11 cellular contexts compared by ENCODE assay signal in the genomic region with DNA sequence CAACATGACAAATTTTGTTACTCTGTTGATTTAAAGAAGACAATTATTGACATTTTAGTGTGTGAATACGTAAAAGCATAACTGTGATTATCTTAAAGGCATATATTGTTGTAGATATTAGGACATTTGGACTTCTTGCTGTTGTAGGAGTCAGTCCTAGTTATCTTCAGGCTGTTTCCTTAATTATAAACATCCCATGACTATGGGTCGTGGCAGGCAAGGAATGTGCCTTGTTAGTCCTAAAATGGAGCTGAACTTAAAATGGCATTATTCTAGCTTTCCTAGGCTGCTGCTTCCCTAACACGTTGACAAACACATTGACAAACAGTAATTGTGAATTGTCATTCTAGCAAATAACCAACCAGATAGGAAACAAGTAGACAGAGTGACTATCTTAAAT. TPM values are rescaled to one million over a fixed set of nuclear protein-coding genes. Genes with fewer than 3 reads are reported as not detected.
DNase-seq lines count a peak whose midpoint lies in the region; ATAC-seq, FAIRE-seq and TF ChIP-seq lines count a peak whose summit lies in the region.
"Had no signal": no experiment of that assay in that cellular context is flagged by ENCODE, and none has a peak within 500 bp of the region (broad histone marks: within the 10 kb centered on the region; RNA-seq: fewer than 3 reads in every experiment).

No MANE protein-coding gene starts in this region.

- no peak overlapping the region for H3K4me3 ChIP-seq in Caco-2 (ENCODE audit: low read depth, low read length)
- H3K4me3 ChIP-seq in Loucy (ENCODE audit: low read length, poor library complexity, severe bottlenecking) = no peak overlapping the region
- H3K4me3 ChIP-seq in GM12878 = no peak overlapping the region

- TF ChIP-seq POLR2A in GM12878 (IDR thresholded peaks at IDR 0.05; ENCODE audit: low read depth, low read length) = no peak

- TF ChIP-seq CTCF in Caco-2 (IDR thresholded peaks at IDR 0.05; ENCODE audit: insufficient read depth in 1 of 2, low read depth in 1 of 2, low read length in 1 of 2, severe bottlenecking in 1 of 2, unreplicated experiment in 1 of 2) (no peak), Loucy (conservative IDR thresholded peaks at IDR 0.05; ENCODE audit: low read length) (no peak), GM12878 (IDR thresholded peaks at IDR 0.05 in 2 of 3, conservative IDR thresholded peaks at IDR 0.05 in 1 of 3; ENCODE audit: control insufficient read depth in 2 of 3, extremely low read depth in 1 of 3, insufficient read depth in 1 of 3, low read depth in 3 of 3, low read length in 3 of 3) (no peak), nephron (IDR thresholded peaks at IDR 0.05; ENCODE audit: unreplicated experiment in 3 of 3) (no peak)

- peaks cover 5% of the 10 kb centered on the region; the same call in 1 of the 2 replicates for H3F3A ChIP-seq in Loucy (ENCODE audit: low read depth)

- peaks cover 40% of the 10 kb centered on the region for H3K4me1 ChIP-seq in Caco-2
- peaks cover 19% of the 10 kb centered on the region for H3K4me1 ChIP-seq in Loucy (ENCODE audit: insufficient read depth, low read length, poor library complexity, severe bottlenecking)
- H3K4me1 ChIP-seq in GM12878 (ENCODE audit: control insufficient read depth, insufficient read depth, low read length) = peaks cover 27% of the 10 kb centered on the region

- H3K27me3 ChIP-seq in Caco-2 (replicated peaks; ENCODE audit: control insufficient read depth, insufficient read depth, low read length) = no peaks in the 10 kb centered on the region
- H3K27me3 ChIP-seq in Loucy (ENCODE audit: insufficient read depth, low read length, poor library complexity, severe bottlenecking) = no peaks in the 10 kb centered on the region
- H3K27me3 ChIP-seq in GM12878 (replicated peaks in 1 of 2; ENCODE audit: control insufficient read depth in 2 of 2, insufficient read depth in 2 of 2, low read length in 1 of 2) = no peaks in the 10 kb centered on the region

- TF ChIP-seq EP300 in GM12878 (IDR thresholded peaks at IDR 0.05; ENCODE audit: borderline replicate concordance in 1 of 2, control insufficient read depth in 1 of 2, low read depth in 2 of 2, low read length in 2 of 2) = no peak

- no peak overlapping the region for H3K27ac ChIP-seq in GM12878 (ENCODE audit: control insufficient read depth, insufficient read depth)

- H3K27me3 Mint-ChIP-seq in Caco-2 (ENCODE audit: insufficient read depth, unreplicated experiment) (peaks cover 8% of the 10 kb centered on the region), nephron (ENCODE audit: low read depth) (peaks cover 13% of the 10 kb centered on the region)

- BruUV-seq in Caco-2 (replicated peaks; lab: Mats Ljungman, UMichigan) (no TSS peak), GM12878 (replicated peaks; lab: Mats Ljungman, UMichigan) (no TSS peak)

- H3K9me2 ChIP-seq in Loucy (replicated peaks; ENCODE audit: low read depth, low read length) = no peaks in the 10 kb centered on the region

- H3K4me1 Mint-ChIP-seq in Caco-2 (ENCODE audit: low read depth, unreplicated experiment) (peaks cover 39% of the 10 kb centered on the region), nephron (peaks cover 9% of the 10 kb centered on the region)

- DNase-seq in Caco-2 (no peak), GM12878 (ENCODE audit: low read depth, low spot score) (no peak), CD1c-positive myeloid dendritic cell (ENCODE audit: extremely low spot score) (no peak), DMS79 (lab: John Stamatoyannopoulos, UW) (no peak)
- DNase-seq: DMS 273 treated with DMSO at 0.1 percent for 48 hours, lower lobe of right lung, NCI-H187, NCI-H748 treated with DMSO at 0.1 percent for 48 hours had no signal

- SMC1A ChIA-PET in GM12878 (lab: Charles Lee; ENCODE audit: uncharacterized antibody, unreplicated experiment) = interaction anchor here (0.9 to 5.9 kb wide), 7 partner anchors 23 to 117 kb away, joined by 3 to 34 read pairs (median 4); no protein-coding TSS in a partner anchor

- no peaks in the 10 kb centered on the region for H3K9me3 Mint-ChIP-seq in Caco-2 (ENCODE audit: unreplicated experiment)
- H3K9me3 Mint-ChIP-seq in nephron = no peaks in the 10 kb centered on the region

- WGBS in GM12878 (ENCODE audit: insufficient coverage, insufficient replicate concordance, low lambda C conversion rate, missing lambda C conversion rate) = 61% methylated on average over 3 of the region's 3 CpGs

- H3K36me3 Mint-ChIP-seq in Caco-2 (ENCODE audit: insufficient read depth, unreplicated experiment) (peaks cover 46% of the 10 kb centered on the region), nephron (ENCODE audit: low read depth) (no peaks in the 10 kb centered on the region)

- no peak for ATAC-seq in GM12878
- no peak for ATAC-seq in HG02610 (IDR thresholded peaks at IDR 0.05; ENCODE audit: unreplicated experiment)
- ATAC-seq: lower lobe of right lung had no signal

- RAD21 ChIA-PET in GM12878 (lab: Charles Lee; ENCODE audit: unreplicated experiment) = interaction anchor here (1.0 to 2.0 kb wide), 8 partner anchors 36 to 218 kb away, joined by 3 to 13 read pairs (median 4); a partner anchor contains a TSS

- POLR2A ChIA-PET in Caco-2 (lab: Charles Lee) (no interaction called here), GM12878 (lab: Charles Lee) (interaction anchor here (1.4 to 1.5 kb wide), 2 partner anchors 10 to 36 kb away, joined by 5 read pairs; no protein-coding TSS in a partner anchor)

- no peaks in the 10 kb centered on the region for H3K9me3 ChIP-seq in Caco-2
- no peaks in the 10 kb centered on the region for H3K9me3 ChIP-seq in Loucy (ENCODE audit: insufficient read depth, low read depth, low read length)
- no peaks in the 10 kb centered on the region for H3K9me3 ChIP-seq in GM12878 (replicated peaks; ENCODE audit: control insufficient read depth, insufficient read depth, low read length)
- H3K9me3 ChIP-seq: lower lobe of right lung had no signal

- H3K27ac Mint-ChIP-seq in Caco-2 (ENCODE audit: unreplicated experiment) (peak overlapping the region; percentile 85), nephron (no peak overlapping the region)

- peaks cover 6% of the 10 kb centered on the region for H3K79me2 ChIP-seq in Loucy (ENCODE audit: insufficient read depth, low read length)
- peaks cover 8% of the 10 kb centered on the region for H3K79me2 ChIP-seq in GM12878 (ENCODE audit: control insufficient read depth, insufficient read depth, low read length)

- TF ChIP-seq RAD21 in GM12878 (IDR thresholded peaks at IDR 0.05; ENCODE audit: insufficient read depth, low read depth, low read length) = no peak

- H3K36me3 ChIP-seq in Caco-2 (ENCODE audit: control insufficient read depth, insufficient read depth, low read length) = no peaks in the 10 kb centered on the region
- no peaks in the 10 kb centered on the region for H3K36me3 ChIP-seq in Loucy (ENCODE audit: insufficient read depth, low read length)
- no peaks in the 10 kb centered on the region for H3K36me3 ChIP-seq in GM12878 (ENCODE audit: control insufficient read depth in 2 of 2, insufficient read depth in 2 of 2, low read length in 1 of 2)
- H3K36me3 ChIP-seq: lower lobe of right lung had no signal

- no peak for FAIRE-seq in GM12878 (lab: Jason Lieb, UNC)

- H2AFZ ChIP-seq in Loucy (ENCODE audit: low read length) = no peak overlapping the region
- H2AFZ ChIP-seq in GM12878 (ENCODE audit: control insufficient read depth, low read depth, low read length) = 0 out of 2 replicates have a peak overlapping the region, but pooled peaks have one; percentile 42

- H4K20me1 ChIP-seq in Loucy (ENCODE audit: insufficient read depth, low read length, poor library complexity, severe bottlenecking) (no peaks in the 10 kb centered on the region), GM12878 (ENCODE audit: control insufficient read depth, insufficient read depth) (no peaks in the 10 kb centered on the region)

- CTCF ChIA-PET in Caco-2 (lab: Charles Lee) (interaction anchor here (0.6 kb wide), 1 partner anchor 155 kb away, joined by 3 read pairs; no protein-coding TSS in a partner anchor), GM12878 (lab: Yijun Ruan, JAX) (interaction anchor here (0.6 to 4.6 kb wide), 6 partner anchors 11 to 365 kb away, joined by 3 to 28 read pairs (median 3); no protein-coding TSS in a partner anchor)

- intact Hi-C loops in Caco-2 (cut with micrococcal nuclease; ENCODE audit: unreplicated experiment) (no loop called here), GM12878 (cut with micrococcal nuclease; ENCODE audit: unreplicated experiment) (loop anchor here (5.0 to 10.0 kb wide), 2 partner anchors 365 to 1843 kb away; no protein-coding TSS in a partner anchor)

- H3K4me3 Mint-ChIP-seq in Caco-2 (ENCODE audit: unreplicated experiment) (peak overlapping the region; percentile 83), nephron (peak overlapping the region; percentile 84 to 95 (median 92))

- in situ Hi-C loops in GM12878 (cut with MboI) = loop anchor here (5.0 kb wide), 1 partner anchor 220 kb away; a partner anchor contains a TSS

- H3K9ac ChIP-seq in Loucy (ENCODE audit: low read depth, low read length, poor library complexity, severe bottlenecking) (peak overlapping the region; percentile 98), GM12878 (ENCODE audit: control insufficient read depth, insufficient read depth, low read length) (no peak overlapping the region)

- H3K4me2 ChIP-seq in Loucy (ENCODE audit: low read depth, low read length, poor library complexity, severe bottlenecking) (peak overlapping the region; percentile 39), GM12878 (ENCODE audit: control insufficient read depth, insufficient read depth) (no peak overlapping the region)

TF ChIP-seq in GM12878, 131 proteins besides CTCF, POLR2A, EP300 and RAD21 (continues in another document):
- no peak for TF ChIP-seq TCF3 (IDR thresholded peaks at IDR 0.05; ENCODE audit: borderline replicate concordance, insufficient read depth, low read depth, low read length)
- TF ChIP-seq TARDBP (IDR thresholded peaks at IDR 0.05; ENCODE audit: borderline replicate concordance) = no peak

RNA-seq across cellular contexts. Expression of a gene that starts 4.4 kb away (rescaled TPM):
- 273 and 280 TPM in 2 replicates for total RNA-seq in Caco-2 (2022)
- 68.4 and 72.7 TPM in 2 replicates for total RNA-seq in GM12878 (2013; cell fraction: nucleolus; rRNA removed)
- 40.6 and 44.5 TPM in 2 replicates for total RNA-seq in GM12878 (2014; rRNA removed)
- 45.4 and 46.4 TPM in 2 replicates for total RNA-seq in GM12878 (2014; rRNA removed; fragmentation: Illumina TruSeq; extraction: Trizol)
- 41.8 and 42.0 TPM in 2 replicates for total RNA-seq in GM12878 (2021)
- polyA plus RNA-seq in GM12878 (2011; ENCODE audit: low read depth) = 14.5 TPM
- 51.5 and 54.3 TPM in 2 replicates for polyA plus RNA-seq in GM12878 (2011; rRNA removed)
- polyA plus RNA-seq in GM12878 (2011; cell fraction: cytosol; rRNA removed) = 30.4 and 34.3 TPM in 2 replicates
- 41.2 and 50.5 TPM in 2 replicates for polyA plus RNA-seq in GM12878 (2011; cell fraction: nucleus; rRNA removed)
- polyA plus RNA-seq in GM12878 (2012) = 19.9 and 23.7 TPM in 2 replicates
- polyA plus RNA-seq in GM12878 (2014; fragmentation: Illumina TruSeq; extraction: Trizol) = 54.6 and 61.8 TPM in 2 replicates
- polyA plus RNA-seq in GM12878 (2014; fragmentation: Nextera tagmentation; extraction: Ambion mirVana) = 10 to 100 TPM in 1 of 2 experiments, 1 to 10 TPM in 1; 9.8 to 12.0 TPM
- polyA plus RNA-seq in GM12878 (2014; rRNA removed) = 38.9 and 45.4 TPM in 2 replicates
- polyA plus RNA-seq in GM12878 (2016; fragmentation: Nextera tagmentation; extraction: Ambion mirVana) = 10 to 100 TPM; 59.2 to 60.9 TPM
- 27.8 and 47.7 TPM in 2 replicates for polyA minus RNA-seq in GM12878 (2011; rRNA and poly(A)+ RNA removed)
- polyA minus RNA-seq in GM12878 (2011; cell fraction: cytosol; rRNA and poly(A)+ RNA removed) = 15.1 and 16.2 TPM in 2 replicates
- 15.6 and 20.3 TPM in 2 replicates for polyA minus RNA-seq in GM12878 (2011; cell fraction: nucleus; rRNA and poly(A)+ RNA removed)
